Comparison of ENCODE assay signal across 9 cellular contexts in genomic region chr13:20159646-20160345, GRCh38. TPM values are rescaled to one million over a fixed set of nuclear protein-coding genes. Genes with fewer than 3 reads are reported as not detected.
DNase-seq lines count a peak whose midpoint lies in the region; ATAC-seq, FAIRE-seq and TF ChIP-seq lines count a peak whose summit lies in the region.
"Had no signal": no experiment of that assay in that cellular context is flagged by ENCODE, and none has a peak within 500 bp of the region (broad histone marks: within the 10 kb centered on the region; RNA-seq: fewer than 3 reads in every experiment).

No MANE protein-coding gene starts in this region.

- no peaks in the 10 kb centered on the region for H3K36me3 Mint-ChIP-seq in T-helper 1 cell treated with Interleukin-12 subunit alpha and Interleukin-12 subunit beta and Interleukin-4 antibody, amounts not matched to agents 30 μg/mL and 1 μg/mL, for 36 hours (ENCODE audit: low read depth)
- H3K36me3 Mint-ChIP-seq in glutamatergic neuron (ENCODE audit: unreplicated experiment) = no peaks in the 10 kb centered on the region

- intact Hi-C loops in adrenal gland (cut with DNase I) = no loop called here

- peak overlapping the region; percentile 95 for H3K4me2 ChIP-seq in A549

- peaks cover 82% of the 10 kb centered on the region for H3K27me3 ChIP-seq in adrenal gland

- TF ChIP-seq CTCF in A549 (IDR thresholded peaks at IDR 0.05) = no peak
- TF ChIP-seq CTCF in glutamatergic neuron (IDR thresholded peaks at IDR 0.05; ENCODE audit: partially characterized antibody, unreplicated experiment) = no peak
- no peak for TF ChIP-seq CTCF in adrenal gland (IDR thresholded peaks at IDR 0.05)

- H3K4me1 Mint-ChIP-seq in T-helper 1 cell treated with Interleukin-12 subunit alpha and Interleukin-12 subunit beta and Interleukin-4 antibody, amounts not matched to agents 30 μg/mL and 1 μg/mL, for 36 hours (ENCODE audit: low read depth) = peaks cover 16% of the 10 kb centered on the region
- H3K4me1 Mint-ChIP-seq in glutamatergic neuron (ENCODE audit: low read depth, unreplicated experiment) = peaks cover 4% of the 10 kb centered on the region

- 10% methylated on average over 18 of the region's 18 CpGs for WGBS in A549 (ENCODE audit: missing lambda C conversion rate)
- 30 to 36% (median 32%) methylated on average over 18 of the region's 18 CpGs for WGBS in adrenal gland, 4 donors

- H3K9me3 ChIP-seq in A549 (no peaks in the 10 kb centered on the region), adrenal gland (replicated peaks in 1 of 3) (no peaks in the 10 kb centered on the region)

- POLR2A ChIA-PET in A549 (lab: Yijun Ruan, JAX) = no interaction called here

- H3K27ac ChIP-seq in A549 = no peak overlapping the region
- H3K27ac ChIP-seq in adrenal gland = no peak overlapping the region

- H3K4me3 ChIP-seq in A549 = peak overlapping the region; percentile 47
- H3K4me3 ChIP-seq in adrenal gland = no peak overlapping the region
- H3K4me3 ChIP-seq: lung had no signal

- H3K36me3 ChIP-seq in adrenal gland (replicated peaks in 1 of 2) = no peaks in the 10 kb centered on the region

- no peak overlapping the region for H3K27ac Mint-ChIP-seq in T-helper 1 cell treated with Interleukin-12 subunit alpha and Interleukin-12 subunit beta and Interleukin-4 antibody, amounts not matched to agents 30 μg/mL and 1 μg/mL, for 36 hours
- H3K27ac Mint-ChIP-seq in glutamatergic neuron (ENCODE audit: unreplicated experiment) = peak overlapping the region; percentile 26

- no peaks in the 10 kb centered on the region for H3K9me3 Mint-ChIP-seq in T-helper 1 cell treated with Interleukin-12 subunit alpha and Interleukin-12 subunit beta and Interleukin-4 antibody, amounts not matched to agents 30 μg/mL and 1 μg/mL, for 36 hours
- no peaks in the 10 kb centered on the region for H3K9me3 Mint-ChIP-seq in glutamatergic neuron (ENCODE audit: unreplicated experiment)

- TF ChIP-seq EP300 in A549 (IDR thresholded peaks at IDR 0.05) = no peak

- H3K4me3 Mint-ChIP-seq in T-helper 1 cell treated with Interleukin-12 subunit alpha and Interleukin-12 subunit beta and Interleukin-4 antibody, amounts not matched to agents 30 μg/mL and 1 μg/mL, for 36 hours = peak overlapping the region; percentile 83
- H3K4me3 Mint-ChIP-seq in glutamatergic neuron (ENCODE audit: unreplicated experiment) = peak overlapping the region; percentile 86

- DNase-seq in A549 (ENCODE audit: low read depth in 1 of 2, low spot score in 1 of 2) (no peak), EL (peak; percentile 36), glutamatergic neuron (no peak), adrenal gland (no peak), hypothalamus (lab: John Stamatoyannopoulos, UW) (no peak), NCI-H128 (lab: John Stamatoyannopoulos, UW; ENCODE audit: unreplicated experiment) (no peak)

- H3K4me1 ChIP-seq in A549 (peaks cover 7% of the 10 kb centered on the region; the same call in 1 of the 3 replicates), adrenal gland (replicated peaks in 1 of 2) (peaks cover 11 to 13% of the 10 kb centered on the region in 2 donors)

- ATAC-seq in A549 (peak in 1 of 2 experiments; percentile 19; a peak in 2 of 6 replicates), HG03432 (IDR thresholded peaks at IDR 0.05; ENCODE audit: unreplicated experiment) (no peak)

- no peak for FAIRE-seq in A549 (lab: Jason Lieb, UNC)

- TF ChIP-seq POLR2A in A549 (IDR thresholded peaks at IDR 0.05; ENCODE audit: low read length) = no peak
- TF ChIP-seq POLR2A in adrenal gland (IDR thresholded peaks at IDR 0.05) = no peak

- no peak for TF ChIP-seq RAD21 in A549 (conservative IDR thresholded peaks at IDR 0.05 in 1 of 2, IDR thresholded peaks at IDR 0.05 in 1 of 2)

- H3K27me3 Mint-ChIP-seq in T-helper 1 cell treated with Interleukin-12 subunit alpha and Interleukin-12 subunit beta and Interleukin-4 antibody, amounts not matched to agents 30 μg/mL and 1 μg/mL, for 36 hours (ENCODE audit: low read depth) = peaks cover 67% of the 10 kb centered on the region
- H3K27me3 Mint-ChIP-seq in glutamatergic neuron (ENCODE audit: unreplicated experiment) = peaks cover 12% of the 10 kb centered on the region

- CTCF ChIA-PET in A549 (lab: Yijun Ruan, JAX) = interaction anchor here (0.6 to 4.2 kb wide), 5 partner anchors 20 to 165 kb away, joined by 3 to 19 read pairs (median 3); no protein-coding TSS in a partner anchor

TF ChIP-seq in A549, 52 proteins besides CTCF, POLR2A, EP300 and RAD21:
- TF ChIP-seq CBX8 (IDR thresholded peaks at IDR 0.05) (peak; percentile 93), KDM5A (IDR thresholded peaks at IDR 0.05) (no peak), RNF2 (IDR thresholded peaks at IDR 0.05; ENCODE audit: borderline replicate concordance, low read depth) (peak; percentile 81), CBX2 (IDR thresholded peaks at IDR 0.05; ENCODE audit: borderline replicate concordance, low read depth) (no peak), SMC3 (IDR thresholded peaks at IDR 0.05) (no peak), HOXB13 (CRISPR knock-in tag; IDR thresholded peaks at IDR 0.05; ENCODE audit: low read depth) (no peak), MAFK (IDR thresholded peaks at IDR 0.05; ENCODE audit: partially characterized antibody) (peak; percentile 51)

RNA-seq across cellular contexts. Expression of gene GJA3, which starts 1.1 kb away (rescaled TPM):
- polyA plus RNA-seq in A549 (2011; rRNA removed) = 0.06 and 0.08 TPM in 2 replicates
- polyA plus RNA-seq in A549 (2012; cell fraction: cytosol; rRNA removed) = 0.05 TPM in 2 replicates
- 0.02 and 0.08 TPM in 2 replicates for polyA plus RNA-seq in A549 (2012; cell fraction: nucleus; rRNA removed)
- polyA plus RNA-seq in A549 (2017; fragmentation: RNase III; extraction: RNeasy Plus Mini Kit Qiagen cat#74134 plus additional on column Dnase treatment) = 0.17 to 0.20 TPM (median 0.19 TPM) in 3 replicates
- 0.04 and 0.05 TPM in 2 replicates for polyA minus RNA-seq in A549 (2011; rRNA and poly(A)+ RNA removed)
- total RNA-seq in glutamatergic neuron (ENCODE audit: unreplicated experiment) = not detected
- not detected for total RNA-seq in adrenal gland
- under 1 TPM in 1 of 3 donors, not detected in 2; under 0.01 TPM for polyA plus RNA-seq in adrenal gland

RNA-seq across cellular contexts. Expression of gene GJB2, which starts 32.9 kb away (rescaled TPM):
- polyA plus RNA-seq in A549 (2011; rRNA removed) (0.66 and 0.77 TPM in 2 replicates), A549 (2017; fragmentation: RNase III; extraction: RNeasy Plus Mini Kit Qiagen cat#74134 plus additional on column Dnase treatment) (0.26 to 0.40 TPM (median 0.33 TPM) in 3 replicates), adrenal gland (under 1 TPM; 0.24 to 0.88 (median 0.31) TPM)
- polyA plus RNA-seq in A549 (2012; cell fraction: cytosol; rRNA removed) = 0.29 and 0.35 TPM in 2 replicates
- 0.24 and 0.25 TPM in 2 replicates for polyA plus RNA-seq in A549 (2012; cell fraction: nucleus; rRNA removed)
- 0.39 and 0.50 TPM in 2 replicates for polyA minus RNA-seq in A549 (2011; rRNA and poly(A)+ RNA removed)
- total RNA-seq in glutamatergic neuron (ENCODE audit: unreplicated experiment) (not detected), adrenal gland (under 1 TPM in 6 of 8 donors, not detected in 2; 0.24 to 0.80 (median 0.28) TPM)
